15 cellular contexts compared by ENCODE assay signal in genomic region chr6:36378243-36378920, GRCh38. TPM values are rescaled to one million over a fixed set of nuclear protein-coding genes. Genes with fewer than 3 reads are reported as not detected.
"Had no signal": no experiment of that assay in that cellular context is flagged by ENCODE, and none has a peak within 500 bp of the region (broad histone marks: within the 10 kb centered on the region; RNA-seq: fewer than 3 reads in every experiment).

No MANE protein-coding gene starts in this region.

- ATAC-seq: activated naive CD4-positive, alpha-beta T cell treated with anti-CD3 and anti-CD28 coated beads, Interleukin-2, amount 50 U/mL, for 72 hours; T-helper 17 cell had no signal

- H3K36me3 Mint-ChIP-seq: activated naive CD4-positive, alpha-beta T cell treated with anti-CD3 and anti-CD28 coated beads, Interleukin-2, amount 50 U/mL, for 72 hours; type B pancreatic cell had no signal

- H3K27ac Mint-ChIP-seq: activated B cell treated with CpG ODN at 0.5 μM for 24 hours, endodermal cell, type B pancreatic cell had no signal

- H3K27me3 Mint-ChIP-seq: activated B cell treated with CpG ODN at 0.5 μM for 24 hours, T-helper 17 cell had no signal

- H3K9me3 Mint-ChIP-seq: activated B cell treated with CpG ODN at 0.5 μM for 24 hours; activated naive CD4-positive, alpha-beta T cell treated with anti-CD3 and anti-CD28 coated beads, Interleukin-2, amount 50 U/mL, for 72 hours; endodermal cell; type B pancreatic cell had no signal

- H3K4me3 Mint-ChIP-seq: activated B cell treated with CpG ODN at 0.5 μM for 24 hours, endodermal cell, T-helper 17 cell, type B pancreatic cell had no signal

- DNase-seq: activated B cell treated with CpG ODN at 0.5 μM for 24 hours; activated CD4-positive, alpha-beta T cell treated with anti-CD3 and anti-CD28 coated beads, Interleukin-2, amount 50 U/mL, for 48 hours; activated CD8-positive, alpha-beta memory T cell treated with anti-CD3 and anti-CD28 coated beads, Interleukin-2, amount 50 U/mL, for 48 hours; endodermal cell; erythroblast; kidney; midbrain; substantia nigra; T-helper 17 cell had no signal

RNA-seq across cellular contexts. Expression of gene ETV7, which starts 9.1 kb away (rescaled TPM):
- total RNA-seq: chondrocyte, smooth muscle cell had no signal

RNA-seq across cellular contexts. Expression of gene BNIP5, which starts 41.7 kb away (rescaled TPM):
- total RNA-seq: activated naive CD4-positive, alpha-beta T cell treated with anti-CD3 and anti-CD28 coated beads, Interleukin-2, amount 50 U/mL, for 72 hours; chondrocyte; dermis microvascular lymphatic vessel endothelial cell; endodermal cell; lower leg skin; smooth muscle cell; T-helper 17 cell had no signal
